ENCODE assay signal across 1 cellular context in the genomic region with DNA sequence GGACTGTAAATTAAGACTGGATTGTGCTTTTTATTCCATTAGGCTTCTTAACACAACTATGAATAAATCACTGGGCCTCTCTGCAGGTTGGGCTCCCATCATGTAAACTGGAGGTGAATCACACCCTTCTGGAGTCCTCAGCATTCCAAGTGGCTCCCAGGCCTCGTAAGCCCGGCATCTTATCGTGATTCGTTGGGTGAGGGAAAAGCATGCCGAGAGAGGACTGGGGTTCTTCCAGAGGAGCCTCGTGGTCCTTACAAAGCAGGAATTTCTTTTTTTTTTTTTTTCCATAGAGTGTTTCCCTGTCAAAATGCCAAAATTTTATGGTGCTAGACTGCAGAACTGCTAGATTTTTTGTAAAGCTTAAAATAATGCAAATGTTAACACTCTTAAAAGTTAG.
TF ChIP-seq lines count a peak whose summit lies in the region.

No MANE protein-coding gene starts in this region.

TF ChIP-seq in WTC11, 78 proteins besides CTCF, POLR2A, EP300 and RAD21:
- TF ChIP-seq, protein P1, sequence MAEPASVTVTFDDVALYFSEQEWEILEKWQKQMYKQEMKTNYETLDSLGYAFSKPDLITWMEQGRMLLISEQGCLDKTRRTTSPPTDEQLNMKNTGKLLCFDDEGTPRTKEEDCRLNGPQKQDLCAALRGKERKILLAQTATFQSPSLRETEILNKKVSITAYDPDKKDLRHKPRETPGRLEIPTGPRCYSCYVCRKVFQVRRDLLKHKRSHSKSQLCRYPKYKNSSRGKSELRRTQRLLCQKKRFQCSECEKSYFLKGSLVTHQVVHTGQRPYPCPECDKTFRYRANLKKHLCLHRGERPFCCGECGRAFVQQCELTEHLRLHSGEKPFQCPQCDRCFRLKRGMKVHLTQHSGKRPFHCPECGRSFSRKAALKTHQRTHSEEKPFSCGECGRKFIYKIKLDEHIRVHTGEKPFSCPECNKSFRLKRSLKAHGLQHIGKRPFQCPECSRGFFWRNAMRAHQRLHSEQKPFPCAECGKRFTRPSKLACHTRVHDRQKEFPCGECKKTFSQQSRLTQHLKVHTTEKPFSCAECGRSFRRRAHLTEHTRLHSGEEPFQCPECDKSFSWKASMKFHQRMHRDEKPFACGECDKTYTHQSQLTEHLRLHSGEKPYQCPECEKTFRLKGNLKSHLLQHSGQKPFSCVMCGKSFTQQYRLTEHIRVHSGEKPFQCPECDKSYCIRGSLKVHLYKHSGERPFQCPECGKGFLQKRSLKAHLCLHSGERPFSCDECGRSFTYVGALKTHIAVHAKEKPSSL (CRISPR knock-in tag; conservative IDR thresholded peaks at IDR 0.05), result no peak
- TF ChIP-seq, protein P2, sequence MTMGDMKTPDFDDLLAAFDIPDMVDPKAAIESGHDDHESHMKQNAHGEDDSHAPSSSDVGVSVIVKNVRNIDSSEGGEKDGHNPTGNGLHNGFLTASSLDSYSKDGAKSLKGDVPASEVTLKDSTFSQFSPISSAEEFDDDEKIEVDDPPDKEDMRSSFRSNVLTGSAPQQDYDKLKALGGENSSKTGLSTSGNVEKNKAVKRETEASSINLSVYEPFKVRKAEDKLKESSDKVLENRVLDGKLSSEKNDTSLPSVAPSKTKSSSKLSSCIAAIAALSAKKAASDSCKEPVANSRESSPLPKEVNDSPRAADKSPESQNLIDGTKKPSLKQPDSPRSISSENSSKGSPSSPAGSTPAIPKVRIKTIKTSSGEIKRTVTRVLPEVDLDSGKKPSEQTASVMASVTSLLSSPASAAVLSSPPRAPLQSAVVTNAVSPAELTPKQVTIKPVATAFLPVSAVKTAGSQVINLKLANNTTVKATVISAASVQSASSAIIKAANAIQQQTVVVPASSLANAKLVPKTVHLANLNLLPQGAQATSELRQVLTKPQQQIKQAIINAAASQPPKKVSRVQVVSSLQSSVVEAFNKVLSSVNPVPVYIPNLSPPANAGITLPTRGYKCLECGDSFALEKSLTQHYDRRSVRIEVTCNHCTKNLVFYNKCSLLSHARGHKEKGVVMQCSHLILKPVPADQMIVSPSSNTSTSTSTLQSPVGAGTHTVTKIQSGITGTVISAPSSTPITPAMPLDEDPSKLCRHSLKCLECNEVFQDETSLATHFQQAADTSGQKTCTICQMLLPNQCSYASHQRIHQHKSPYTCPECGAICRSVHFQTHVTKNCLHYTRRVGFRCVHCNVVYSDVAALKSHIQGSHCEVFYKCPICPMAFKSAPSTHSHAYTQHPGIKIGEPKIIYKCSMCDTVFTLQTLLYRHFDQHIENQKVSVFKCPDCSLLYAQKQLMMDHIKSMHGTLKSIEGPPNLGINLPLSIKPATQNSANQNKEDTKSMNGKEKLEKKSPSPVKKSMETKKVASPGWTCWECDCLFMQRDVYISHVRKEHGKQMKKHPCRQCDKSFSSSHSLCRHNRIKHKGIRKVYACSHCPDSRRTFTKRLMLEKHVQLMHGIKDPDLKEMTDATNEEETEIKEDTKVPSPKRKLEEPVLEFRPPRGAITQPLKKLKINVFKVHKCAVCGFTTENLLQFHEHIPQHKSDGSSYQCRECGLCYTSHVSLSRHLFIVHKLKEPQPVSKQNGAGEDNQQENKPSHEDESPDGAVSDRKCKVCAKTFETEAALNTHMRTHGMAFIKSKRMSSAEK (CRISPR knock-in tag; IDR thresholded peaks at IDR 0.05; ENCODE audit: borderline replicate concordance), result no peak
- TF ChIP-seq FOXP1 (CRISPR knock-in tag; IDR thresholded peaks at IDR 0.05; ENCODE audit: borderline replicate concordance), result no peak
- no peak for TF ChIP-seq GTF2I (CRISPR knock-in tag; conservative IDR thresholded peaks at IDR 0.05)
- TF ChIP-seq, protein P3, sequence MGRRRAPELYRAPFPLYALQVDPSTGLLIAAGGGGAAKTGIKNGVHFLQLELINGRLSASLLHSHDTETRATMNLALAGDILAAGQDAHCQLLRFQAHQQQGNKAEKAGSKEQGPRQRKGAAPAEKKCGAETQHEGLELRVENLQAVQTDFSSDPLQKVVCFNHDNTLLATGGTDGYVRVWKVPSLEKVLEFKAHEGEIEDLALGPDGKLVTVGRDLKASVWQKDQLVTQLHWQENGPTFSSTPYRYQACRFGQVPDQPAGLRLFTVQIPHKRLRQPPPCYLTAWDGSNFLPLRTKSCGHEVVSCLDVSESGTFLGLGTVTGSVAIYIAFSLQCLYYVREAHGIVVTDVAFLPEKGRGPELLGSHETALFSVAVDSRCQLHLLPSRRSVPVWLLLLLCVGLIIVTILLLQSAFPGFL (CRISPR knock-in tag; IDR thresholded peaks at IDR 0.05; ENCODE audit: borderline replicate concordance), result no peak
- TF ChIP-seq, protein P4, sequence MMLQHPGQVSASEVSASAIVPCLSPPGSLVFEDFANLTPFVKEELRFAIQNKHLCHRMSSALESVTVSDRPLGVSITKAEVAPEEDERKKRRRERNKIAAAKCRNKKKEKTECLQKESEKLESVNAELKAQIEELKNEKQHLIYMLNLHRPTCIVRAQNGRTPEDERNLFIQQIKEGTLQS (CRISPR knock-in tag; conservative IDR thresholded peaks at IDR 0.05), result no peak
- TF ChIP-seq, protein P5, sequence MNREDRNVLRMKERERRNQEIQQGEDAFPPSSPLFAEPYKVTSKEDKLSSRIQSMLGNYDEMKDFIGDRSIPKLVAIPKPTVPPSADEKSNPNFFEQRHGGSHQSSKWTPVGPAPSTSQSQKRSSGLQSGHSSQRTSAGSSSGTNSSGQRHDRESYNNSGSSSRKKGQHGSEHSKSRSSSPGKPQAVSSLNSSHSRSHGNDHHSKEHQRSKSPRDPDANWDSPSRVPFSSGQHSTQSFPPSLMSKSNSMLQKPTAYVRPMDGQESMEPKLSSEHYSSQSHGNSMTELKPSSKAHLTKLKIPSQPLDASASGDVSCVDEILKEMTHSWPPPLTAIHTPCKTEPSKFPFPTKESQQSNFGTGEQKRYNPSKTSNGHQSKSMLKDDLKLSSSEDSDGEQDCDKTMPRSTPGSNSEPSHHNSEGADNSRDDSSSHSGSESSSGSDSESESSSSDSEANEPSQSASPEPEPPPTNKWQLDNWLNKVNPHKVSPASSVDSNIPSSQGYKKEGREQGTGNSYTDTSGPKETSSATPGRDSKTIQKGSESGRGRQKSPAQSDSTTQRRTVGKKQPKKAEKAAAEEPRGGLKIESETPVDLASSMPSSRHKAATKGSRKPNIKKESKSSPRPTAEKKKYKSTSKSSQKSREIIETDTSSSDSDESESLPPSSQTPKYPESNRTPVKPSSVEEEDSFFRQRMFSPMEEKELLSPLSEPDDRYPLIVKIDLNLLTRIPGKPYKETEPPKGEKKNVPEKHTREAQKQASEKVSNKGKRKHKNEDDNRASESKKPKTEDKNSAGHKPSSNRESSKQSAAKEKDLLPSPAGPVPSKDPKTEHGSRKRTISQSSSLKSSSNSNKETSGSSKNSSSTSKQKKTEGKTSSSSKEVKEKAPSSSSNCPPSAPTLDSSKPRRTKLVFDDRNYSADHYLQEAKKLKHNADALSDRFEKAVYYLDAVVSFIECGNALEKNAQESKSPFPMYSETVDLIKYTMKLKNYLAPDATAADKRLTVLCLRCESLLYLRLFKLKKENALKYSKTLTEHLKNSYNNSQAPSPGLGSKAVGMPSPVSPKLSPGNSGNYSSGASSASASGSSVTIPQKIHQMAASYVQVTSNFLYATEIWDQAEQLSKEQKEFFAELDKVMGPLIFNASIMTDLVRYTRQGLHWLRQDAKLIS (CRISPR knock-in tag; IDR thresholded peaks at IDR 0.05; ENCODE audit: borderline replicate concordance), result no peak
- no peak for TF ChIP-seq ELF4 (CRISPR knock-in tag; IDR thresholded peaks at IDR 0.05; ENCODE audit: low read depth)
- no peak for TF ChIP-seq ZNF671 (CRISPR knock-in tag; IDR thresholded peaks at IDR 0.05)
- no peak for TF ChIP-seq ESRRA (CRISPR knock-in tag; IDR thresholded peaks at IDR 0.05; ENCODE audit: borderline replicate concordance)
- no peak for TF ChIP-seq ETV6 (CRISPR knock-in tag; IDR thresholded peaks at IDR 0.05)
- no peak for TF ChIP-seq ZNF396 (CRISPR knock-in tag; IDR thresholded peaks at IDR 0.05; ENCODE audit: borderline replicate concordance)
- TF ChIP-seq, protein P6, sequence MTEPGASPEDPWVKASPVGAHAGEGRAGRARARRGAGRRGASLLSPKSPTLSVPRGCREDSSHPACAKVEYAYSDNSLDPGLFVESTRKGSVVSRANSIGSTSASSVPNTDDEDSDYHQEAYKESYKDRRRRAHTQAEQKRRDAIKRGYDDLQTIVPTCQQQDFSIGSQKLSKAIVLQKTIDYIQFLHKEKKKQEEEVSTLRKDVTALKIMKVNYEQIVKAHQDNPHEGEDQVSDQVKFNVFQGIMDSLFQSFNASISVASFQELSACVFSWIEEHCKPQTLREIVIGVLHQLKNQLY (CRISPR knock-in tag; IDR thresholded peaks at IDR 0.05), result no peak
- TF ChIP-seq, protein P7, sequence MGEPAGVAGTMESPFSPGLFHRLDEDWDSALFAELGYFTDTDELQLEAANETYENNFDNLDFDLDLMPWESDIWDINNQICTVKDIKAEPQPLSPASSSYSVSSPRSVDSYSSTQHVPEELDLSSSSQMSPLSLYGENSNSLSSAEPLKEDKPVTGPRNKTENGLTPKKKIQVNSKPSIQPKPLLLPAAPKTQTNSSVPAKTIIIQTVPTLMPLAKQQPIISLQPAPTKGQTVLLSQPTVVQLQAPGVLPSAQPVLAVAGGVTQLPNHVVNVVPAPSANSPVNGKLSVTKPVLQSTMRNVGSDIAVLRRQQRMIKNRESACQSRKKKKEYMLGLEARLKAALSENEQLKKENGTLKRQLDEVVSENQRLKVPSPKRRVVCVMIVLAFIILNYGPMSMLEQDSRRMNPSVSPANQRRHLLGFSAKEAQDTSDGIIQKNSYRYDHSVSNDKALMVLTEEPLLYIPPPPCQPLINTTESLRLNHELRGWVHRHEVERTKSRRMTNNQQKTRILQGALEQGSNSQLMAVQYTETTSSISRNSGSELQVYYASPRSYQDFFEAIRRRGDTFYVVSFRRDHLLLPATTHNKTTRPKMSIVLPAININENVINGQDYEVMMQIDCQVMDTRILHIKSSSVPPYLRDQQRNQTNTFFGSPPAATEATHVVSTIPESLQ (CRISPR knock-in tag; IDR thresholded peaks at IDR 0.05), result no peak
- no peak for TF ChIP-seq MXD4 (CRISPR knock-in tag; IDR thresholded peaks at IDR 0.05; ENCODE audit: borderline replicate concordance)
- TF ChIP-seq EMX1 (CRISPR knock-in tag; IDR thresholded peaks at IDR 0.05), result no peak
- TF ChIP-seq, protein P8, sequence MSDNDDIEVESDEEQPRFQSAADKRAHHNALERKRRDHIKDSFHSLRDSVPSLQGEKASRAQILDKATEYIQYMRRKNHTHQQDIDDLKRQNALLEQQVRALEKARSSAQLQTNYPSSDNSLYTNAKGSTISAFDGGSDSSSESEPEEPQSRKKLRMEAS (CRISPR knock-in tag; IDR thresholded peaks at IDR 0.05), result no peak
